ENCODE assay signal across 10 cellular contexts in genomic region chr9:68338000-68338399, GRCh38. TPM values are rescaled to one million over a fixed set of nuclear protein-coding genes. Genes with fewer than 3 reads are reported as not detected.
"Had no signal": no experiment of that assay in that cellular context is flagged by ENCODE, and none has a peak within 500 bp of the region (broad histone marks: within the 10 kb centered on the region; RNA-seq: fewer than 3 reads in every experiment).

No MANE protein-coding gene starts in this region.

RNA-seq across cellular contexts. Expression of gene FOXD4L3, which starts 35.3 kb away (rescaled TPM):
- total RNA-seq: stomach, subcutaneous adipose tissue, temporal lobe, testis, tibial nerve, transverse colon, upper lobe of right lung, ureter, urinary bladder, uterus had no signal
- polyA plus RNA-seq: stomach, urinary bladder had no signal
